1 cellular context compared by ENCODE assay signal in genomic region chr1:247113094-247113497, GRCh38.
A peak's percentile ranks its signal among the peaks of the same experiment; 100 is the strongest.
TF ChIP-seq lines count a peak whose summit lies in the region.

No MANE protein-coding gene starts in this region.

TF ChIP-seq in HepG2, 621 proteins besides CTCF, POLR2A, EP300 and RAD21 (continued from another document and continues in another):
- TF ChIP-seq ATF6 (CRISPR knock-in tag; conservative IDR thresholded peaks at IDR 0.05): no peak
- TF ChIP-seq ZC3H13 (CRISPR knock-in tag; IDR thresholded peaks at IDR 0.05): no peak
- TF ChIP-seq, protein P1, sequence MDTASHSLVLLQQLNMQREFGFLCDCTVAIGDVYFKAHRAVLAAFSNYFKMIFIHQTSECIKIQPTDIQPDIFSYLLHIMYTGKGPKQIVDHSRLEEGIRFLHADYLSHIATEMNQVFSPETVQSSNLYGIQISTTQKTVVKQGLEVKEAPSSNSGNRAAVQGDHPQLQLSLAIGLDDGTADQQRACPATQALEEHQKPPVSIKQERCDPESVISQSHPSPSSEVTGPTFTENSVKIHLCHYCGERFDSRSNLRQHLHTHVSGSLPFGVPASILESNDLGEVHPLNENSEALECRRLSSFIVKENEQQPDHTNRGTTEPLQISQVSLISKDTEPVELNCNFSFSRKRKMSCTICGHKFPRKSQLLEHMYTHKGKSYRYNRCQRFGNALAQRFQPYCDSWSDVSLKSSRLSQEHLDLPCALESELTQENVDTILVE (CRISPR knock-in tag; IDR thresholded peaks at IDR 0.05): no peak
- no peak for TF ChIP-seq SP140L (CRISPR knock-in tag; IDR thresholded peaks at IDR 0.05; ENCODE audit: borderline replicate concordance)
- TF ChIP-seq ARNT (IDR thresholded peaks at IDR 0.05): no peak
- TF ChIP-seq ZNF619 (CRISPR knock-in tag; IDR thresholded peaks at IDR 0.05): no peak
- peak; percentile 48 for TF ChIP-seq HDAC2 (CRISPR knock-in tag; IDR thresholded peaks at IDR 0.05)
- no peak for TF ChIP-seq SMAD1 (CRISPR knock-in tag; IDR thresholded peaks at IDR 0.05; ENCODE audit: borderline replicate concordance, low read depth)
- TF ChIP-seq, protein P2, sequence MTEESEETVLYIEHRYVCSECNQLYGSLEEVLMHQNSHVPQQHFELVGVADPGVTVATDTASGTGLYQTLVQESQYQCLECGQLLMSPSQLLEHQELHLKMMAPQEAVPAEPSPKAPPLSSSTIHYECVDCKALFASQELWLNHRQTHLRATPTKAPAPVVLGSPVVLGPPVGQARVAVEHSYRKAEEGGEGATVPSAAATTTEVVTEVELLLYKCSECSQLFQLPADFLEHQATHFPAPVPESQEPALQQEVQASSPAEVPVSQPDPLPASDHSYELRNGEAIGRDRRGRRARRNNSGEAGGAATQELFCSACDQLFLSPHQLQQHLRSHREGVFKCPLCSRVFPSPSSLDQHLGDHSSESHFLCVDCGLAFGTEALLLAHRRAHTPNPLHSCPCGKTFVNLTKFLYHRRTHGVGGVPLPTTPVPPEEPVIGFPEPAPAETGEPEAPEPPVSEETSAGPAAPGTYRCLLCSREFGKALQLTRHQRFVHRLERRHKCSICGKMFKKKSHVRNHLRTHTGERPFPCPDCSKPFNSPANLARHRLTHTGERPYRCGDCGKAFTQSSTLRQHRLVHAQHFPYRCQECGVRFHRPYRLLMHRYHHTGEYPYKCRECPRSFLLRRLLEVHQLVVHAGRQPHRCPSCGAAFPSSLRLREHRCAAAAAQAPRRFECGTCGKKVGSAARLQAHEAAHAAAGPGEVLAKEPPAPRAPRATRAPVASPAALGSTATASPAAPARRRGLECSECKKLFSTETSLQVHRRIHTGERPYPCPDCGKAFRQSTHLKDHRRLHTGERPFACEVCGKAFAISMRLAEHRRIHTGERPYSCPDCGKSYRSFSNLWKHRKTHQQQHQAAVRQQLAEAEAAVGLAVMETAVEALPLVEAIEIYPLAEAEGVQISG (CRISPR knock-in tag; IDR thresholded peaks at IDR 0.05): no peak; the same call in 1 of the 2 replicates
- TF ChIP-seq IKZF1 (IDR thresholded peaks at IDR 0.05): no peak
- no peak for TF ChIP-seq ZNF629 (CRISPR knock-in tag; conservative IDR thresholded peaks at IDR 0.05)
- TF ChIP-seq, protein P3, sequence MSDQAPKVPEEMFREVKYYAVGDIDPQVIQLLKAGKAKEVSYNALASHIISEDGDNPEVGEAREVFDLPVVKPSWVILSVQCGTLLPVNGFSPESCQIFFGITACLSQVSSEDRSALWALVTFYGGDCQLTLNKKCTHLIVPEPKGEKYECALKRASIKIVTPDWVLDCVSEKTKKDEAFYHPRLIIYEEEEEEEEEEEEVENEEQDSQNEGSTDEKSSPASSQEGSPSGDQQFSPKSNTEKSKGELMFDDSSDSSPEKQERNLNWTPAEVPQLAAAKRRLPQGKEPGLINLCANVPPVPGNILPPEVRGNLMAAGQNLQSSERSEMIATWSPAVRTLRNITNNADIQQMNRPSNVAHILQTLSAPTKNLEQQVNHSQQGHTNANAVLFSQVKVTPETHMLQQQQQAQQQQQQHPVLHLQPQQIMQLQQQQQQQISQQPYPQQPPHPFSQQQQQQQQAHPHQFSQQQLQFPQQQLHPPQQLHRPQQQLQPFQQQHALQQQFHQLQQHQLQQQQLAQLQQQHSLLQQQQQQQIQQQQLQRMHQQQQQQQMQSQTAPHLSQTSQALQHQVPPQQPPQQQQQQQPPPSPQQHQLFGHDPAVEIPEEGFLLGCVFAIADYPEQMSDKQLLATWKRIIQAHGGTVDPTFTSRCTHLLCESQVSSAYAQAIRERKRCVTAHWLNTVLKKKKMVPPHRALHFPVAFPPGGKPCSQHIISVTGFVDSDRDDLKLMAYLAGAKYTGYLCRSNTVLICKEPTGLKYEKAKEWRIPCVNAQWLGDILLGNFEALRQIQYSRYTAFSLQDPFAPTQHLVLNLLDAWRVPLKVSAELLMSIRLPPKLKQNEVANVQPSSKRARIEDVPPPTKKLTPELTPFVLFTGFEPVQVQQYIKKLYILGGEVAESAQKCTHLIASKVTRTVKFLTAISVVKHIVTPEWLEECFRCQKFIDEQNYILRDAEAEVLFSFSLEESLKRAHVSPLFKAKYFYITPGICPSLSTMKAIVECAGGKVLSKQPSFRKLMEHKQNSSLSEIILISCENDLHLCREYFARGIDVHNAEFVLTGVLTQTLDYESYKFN (CRISPR knock-in tag; conservative IDR thresholded peaks at IDR 0.05): 0 out of 2 replicates have a peak, but pooled peaks have one; percentile 34
- no peak; the same call in 1 of the 2 replicates for TF ChIP-seq ZSCAN9 (CRISPR knock-in tag; IDR thresholded peaks at IDR 0.05; ENCODE audit: borderline replicate concordance)
- TF ChIP-seq ZNF331 (CRISPR knock-in tag; IDR thresholded peaks at IDR 0.05): no peak
- no peak for TF ChIP-seq ZKSCAN5 (CRISPR knock-in tag; IDR thresholded peaks at IDR 0.05)
- no peak; the same call in 1 of the 2 replicates for TF ChIP-seq ELF1 (CRISPR knock-in tag; IDR thresholded peaks at IDR 0.05)
- no peak for TF ChIP-seq CREB1 (IDR thresholded peaks at IDR 0.05)
- no peak for TF ChIP-seq CREB1 (CRISPR knock-in tag; IDR thresholded peaks at IDR 0.05)
- no peak for TF ChIP-seq MYNN (CRISPR knock-in tag; IDR thresholded peaks at IDR 0.05; ENCODE audit: low read depth)
- TF ChIP-seq ZBTB38 (CRISPR knock-in tag; IDR thresholded peaks at IDR 0.05): peak; percentile 43; the same call in 1 of the 2 replicates
- TF ChIP-seq, protein P4, sequence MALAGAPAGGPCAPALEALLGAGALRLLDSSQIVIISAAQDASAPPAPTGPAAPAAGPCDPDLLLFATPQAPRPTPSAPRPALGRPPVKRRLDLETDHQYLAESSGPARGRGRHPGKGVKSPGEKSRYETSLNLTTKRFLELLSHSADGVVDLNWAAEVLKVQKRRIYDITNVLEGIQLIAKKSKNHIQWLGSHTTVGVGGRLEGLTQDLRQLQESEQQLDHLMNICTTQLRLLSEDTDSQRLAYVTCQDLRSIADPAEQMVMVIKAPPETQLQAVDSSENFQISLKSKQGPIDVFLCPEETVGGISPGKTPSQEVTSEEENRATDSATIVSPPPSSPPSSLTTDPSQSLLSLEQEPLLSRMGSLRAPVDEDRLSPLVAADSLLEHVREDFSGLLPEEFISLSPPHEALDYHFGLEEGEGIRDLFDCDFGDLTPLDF (CRISPR knock-in tag; IDR thresholded peaks at IDR 0.05): no peak
- no peak for TF ChIP-seq NR2F6 (IDR thresholded peaks at IDR 0.05)
- TF ChIP-seq NR2F6 (CRISPR knock-in tag; IDR thresholded peaks at IDR 0.05): peak; percentile 66
- no peak for TF ChIP-seq ZNF484 (CRISPR knock-in tag; IDR thresholded peaks at IDR 0.05; ENCODE audit: borderline replicate concordance, low read depth)
- no peak for TF ChIP-seq NR0B2 (CRISPR knock-in tag; IDR thresholded peaks at IDR 0.05)
- TF ChIP-seq ZNF260 (CRISPR knock-in tag; IDR thresholded peaks at IDR 0.05; ENCODE audit: borderline replicate concordance, low read depth): no peak
- TF ChIP-seq AHR (CRISPR knock-in tag; IDR thresholded peaks at IDR 0.05): no peak
- TF ChIP-seq, protein P5, sequence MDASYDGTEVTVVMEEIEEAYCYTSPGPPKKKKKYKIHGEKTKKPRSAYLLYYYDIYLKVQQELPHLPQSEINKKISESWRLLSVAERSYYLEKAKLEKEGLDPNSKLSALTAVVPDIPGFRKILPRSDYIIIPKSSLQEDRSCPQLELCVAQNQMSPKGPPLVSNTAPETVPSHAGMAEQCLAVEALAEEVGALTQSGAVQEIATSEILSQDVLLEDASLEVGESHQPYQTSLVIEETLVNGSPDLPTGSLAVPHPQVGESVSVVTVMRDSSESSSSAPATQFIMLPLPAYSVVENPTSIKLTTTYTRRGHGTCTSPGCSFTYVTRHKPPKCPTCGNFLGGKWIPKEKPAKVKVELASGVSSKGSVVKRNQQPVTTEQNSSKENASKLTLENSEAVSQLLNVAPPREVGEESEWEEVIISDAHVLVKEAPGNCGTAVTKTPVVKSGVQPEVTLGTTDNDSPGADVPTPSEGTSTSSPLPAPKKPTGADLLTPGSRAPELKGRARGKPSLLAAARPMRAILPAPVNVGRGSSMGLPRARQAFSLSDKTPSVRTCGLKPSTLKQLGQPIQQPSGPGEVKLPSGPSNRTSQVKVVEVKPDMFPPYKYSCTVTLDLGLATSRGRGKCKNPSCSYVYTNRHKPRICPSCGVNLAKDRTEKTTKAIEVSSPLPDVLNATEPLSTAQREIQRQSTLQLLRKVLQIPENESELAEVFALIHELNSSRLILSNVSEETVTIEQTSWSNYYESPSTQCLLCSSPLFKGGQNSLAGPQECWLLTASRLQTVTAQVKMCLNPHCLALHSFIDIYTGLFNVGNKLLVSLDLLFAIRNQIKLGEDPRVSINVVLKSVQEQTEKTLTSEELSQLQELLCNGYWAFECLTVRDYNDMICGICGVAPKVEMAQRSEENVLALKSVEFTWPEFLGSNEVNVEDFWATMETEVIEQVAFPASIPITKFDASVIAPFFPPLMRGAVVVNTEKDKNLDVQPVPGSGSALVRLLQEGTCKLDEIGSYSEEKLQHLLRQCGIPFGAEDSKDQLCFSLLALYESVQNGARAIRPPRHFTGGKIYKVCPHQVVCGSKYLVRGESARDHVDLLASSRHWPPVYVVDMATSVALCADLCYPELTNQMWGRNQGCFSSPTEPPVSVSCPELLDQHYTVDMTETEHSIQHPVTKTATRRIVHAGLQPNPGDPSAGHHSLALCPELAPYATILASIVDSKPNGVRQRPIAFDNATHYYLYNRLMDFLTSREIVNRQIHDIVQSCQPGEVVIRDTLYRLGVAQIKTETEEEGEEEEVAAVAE (CRISPR knock-in tag; IDR thresholded peaks at IDR 0.05; ENCODE audit: borderline replicate concordance): no peak
- no peak for TF ChIP-seq ZNF709 (CRISPR knock-in tag; IDR thresholded peaks at IDR 0.05)
- TF ChIP-seq FOXJ3 (CRISPR knock-in tag; IDR thresholded peaks at IDR 0.05; ENCODE audit: borderline replicate concordance): no peak
- no peak for TF ChIP-seq AGO1 (IDR thresholded peaks at IDR 0.05; ENCODE audit: low read depth, low read length, poor library complexity, severe bottlenecking)
- no peak for TF ChIP-seq SUZ12 (IDR thresholded peaks at IDR 0.05; ENCODE audit: low read depth, low read length)
- no peak for TF ChIP-seq ZKSCAN1 (IDR thresholded peaks at IDR 0.05; ENCODE audit: low read length)
- no peak for TF ChIP-seq GTF2F1 (IDR thresholded peaks at IDR 0.05; ENCODE audit: low read length)
- 0 out of 2 replicates have a peak, but pooled peaks have one; percentile 21 for TF ChIP-seq TSC22D2 (CRISPR knock-in tag; IDR thresholded peaks at IDR 0.05; ENCODE audit: borderline replicate concordance)
- TF ChIP-seq ZNF17 (CRISPR knock-in tag; IDR thresholded peaks at IDR 0.05): no peak
- TF ChIP-seq, protein P6, sequence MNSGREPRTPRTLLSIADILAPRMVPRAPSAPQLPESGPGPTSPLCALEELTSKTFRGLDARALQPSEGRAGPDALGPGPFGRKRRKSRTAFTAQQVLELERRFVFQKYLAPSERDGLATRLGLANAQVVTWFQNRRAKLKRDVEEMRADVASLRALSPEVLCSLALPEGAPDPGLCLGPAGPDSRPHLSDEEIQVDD (CRISPR knock-in tag; IDR thresholded peaks at IDR 0.05; ENCODE audit: borderline replicate concordance): no peak
- TF ChIP-seq, protein P7, sequence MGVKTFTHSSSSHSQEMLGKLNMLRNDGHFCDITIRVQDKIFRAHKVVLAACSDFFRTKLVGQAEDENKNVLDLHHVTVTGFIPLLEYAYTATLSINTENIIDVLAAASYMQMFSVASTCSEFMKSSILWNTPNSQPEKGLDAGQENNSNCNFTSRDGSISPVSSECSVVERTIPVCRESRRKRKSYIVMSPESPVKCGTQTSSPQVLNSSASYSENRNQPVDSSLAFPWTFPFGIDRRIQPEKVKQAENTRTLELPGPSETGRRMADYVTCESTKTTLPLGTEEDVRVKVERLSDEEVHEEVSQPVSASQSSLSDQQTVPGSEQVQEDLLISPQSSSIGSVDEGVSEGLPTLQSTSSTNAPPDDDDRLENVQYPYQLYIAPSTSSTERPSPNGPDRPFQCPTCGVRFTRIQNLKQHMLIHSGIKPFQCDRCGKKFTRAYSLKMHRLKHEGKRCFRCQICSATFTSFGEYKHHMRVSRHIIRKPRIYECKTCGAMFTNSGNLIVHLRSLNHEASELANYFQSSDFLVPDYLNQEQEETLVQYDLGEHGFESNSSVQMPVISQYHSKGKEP (CRISPR knock-in tag; IDR thresholded peaks at IDR 0.05): no peak
- peak; percentile 90 for TF ChIP-seq JUN (CRISPR knock-in tag; IDR thresholded peaks at IDR 0.05)
- no peak; the same call in 1 of the 2 replicates for TF ChIP-seq ZGPAT (CRISPR knock-in tag; IDR thresholded peaks at IDR 0.05)
- no peak for TF ChIP-seq SRY (CRISPR knock-in tag; IDR thresholded peaks at IDR 0.05)
- TF ChIP-seq, protein P8, sequence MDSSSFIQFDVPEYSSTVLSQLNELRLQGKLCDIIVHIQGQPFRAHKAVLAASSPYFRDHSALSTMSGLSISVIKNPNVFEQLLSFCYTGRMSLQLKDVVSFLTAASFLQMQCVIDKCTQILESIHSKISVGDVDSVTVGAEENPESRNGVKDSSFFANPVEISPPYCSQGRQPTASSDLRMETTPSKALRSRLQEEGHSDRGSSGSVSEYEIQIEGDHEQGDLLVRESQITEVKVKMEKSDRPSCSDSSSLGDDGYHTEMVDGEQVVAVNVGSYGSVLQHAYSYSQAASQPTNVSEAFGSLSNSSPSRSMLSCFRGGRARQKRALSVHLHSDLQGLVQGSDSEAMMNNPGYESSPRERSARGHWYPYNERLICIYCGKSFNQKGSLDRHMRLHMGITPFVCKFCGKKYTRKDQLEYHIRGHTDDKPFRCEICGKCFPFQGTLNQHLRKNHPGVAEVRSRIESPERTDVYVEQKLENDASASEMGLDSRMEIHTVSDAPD (CRISPR knock-in tag; IDR thresholded peaks at IDR 0.05): no peak
- no peak for TF ChIP-seq ZNF737 (CRISPR knock-in tag; IDR thresholded peaks at IDR 0.05; ENCODE audit: borderline replicate concordance)
- no peak for TF ChIP-seq RFX3 (CRISPR knock-in tag; IDR thresholded peaks at IDR 0.05)
